ENCODE assay signal across 1 cellular context in the genomic region with DNA sequence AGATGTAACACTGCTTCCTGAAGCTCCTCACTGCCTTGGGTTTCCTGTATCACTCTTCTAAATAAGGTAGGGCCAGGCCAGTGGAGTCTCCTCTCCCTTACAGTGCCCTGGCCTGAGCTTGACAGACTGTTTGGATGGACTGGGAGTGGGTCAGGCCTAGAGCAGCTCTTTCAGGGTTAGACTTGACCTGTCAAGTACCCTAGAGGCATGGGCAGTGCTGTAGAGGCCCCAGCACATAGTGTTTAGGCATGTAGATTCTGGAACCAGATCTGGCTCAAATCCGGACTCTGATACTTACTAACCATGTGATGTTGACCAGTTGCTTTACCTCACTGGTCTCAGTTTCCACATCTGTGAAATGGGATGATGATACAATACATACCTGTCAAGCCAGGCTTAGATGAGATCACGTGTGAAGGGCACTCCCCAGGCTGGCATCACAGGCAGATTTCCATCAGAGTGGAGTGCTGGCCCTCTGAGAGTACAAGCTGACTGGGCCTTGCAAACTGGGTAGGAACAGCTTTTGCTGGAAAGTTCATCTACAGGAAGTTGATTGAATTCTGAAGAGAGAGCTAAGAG.
TF ChIP-seq lines count a peak whose summit lies in the region.

No MANE protein-coding gene starts in this region.

TF ChIP-seq in IMR-90, 13 proteins besides CTCF, POLR2A, EP300 and RAD21 (continued from another document):
- TF ChIP-seq MXI1 (IDR thresholded peaks at IDR 0.05; ENCODE audit: borderline replicate concordance, low read depth, low read length), result no peak
